ENCODE assay signal across 8 cellular contexts in the genomic region with DNA sequence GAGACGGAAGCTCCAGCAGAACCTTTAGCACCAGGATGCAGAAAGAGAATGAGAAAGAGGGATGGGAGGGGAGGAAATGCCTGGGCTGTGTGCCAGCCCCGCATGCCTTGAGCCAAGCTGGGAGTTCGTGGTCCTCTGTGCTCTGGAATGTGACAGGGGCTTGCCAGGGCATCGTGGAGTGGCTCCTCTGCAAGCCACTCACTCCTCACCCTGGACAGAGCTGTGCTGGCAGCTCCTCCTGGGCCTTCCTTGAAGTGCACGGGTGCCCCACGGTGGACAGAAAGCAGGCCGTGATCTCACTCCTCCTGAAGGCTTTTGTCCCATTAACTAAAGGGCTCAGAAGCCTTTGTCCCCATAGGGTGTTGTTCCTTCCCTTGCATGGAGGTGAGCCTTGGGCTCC. TPM values are rescaled to one million over a fixed set of nuclear protein-coding genes. Genes with fewer than 3 reads are reported as not detected.
DNase-seq lines count a peak whose midpoint lies in the region; ATAC-seq and TF ChIP-seq lines count a peak whose summit lies in the region.

No MANE protein-coding gene starts in this region.

- H3K27ac Mint-ChIP-seq in MCF 10A (ENCODE audit: low read depth, unreplicated experiment), result no peak overlapping the region

- H3K27ac ChIP-seq in thoracic aorta, result peak overlapping the region; percentile 39 to 62

- TF ChIP-seq CTCF in LNCAP (IDR thresholded peaks at IDR 0.05) (peak; percentile 55; the same call in 1 of the 2 replicates), MCF 10A (IDR thresholded peaks at IDR 0.05; ENCODE audit: unreplicated experiment) (peak; percentile 48), thoracic aorta (IDR thresholded peaks at IDR 0.05) (peak; percentile 80)

- CTCF ChIA-PET in MCF 10A (lab: Yijun Ruan, JAX), result interaction anchor here (0.6 to 3.0 kb wide), 12 partner anchors 26 to 385 kb away, joined by 3 to 19 read pairs (median 4); no protein-coding TSS in a partner anchor

- H3K36me3 Mint-ChIP-seq in MCF 10A (ENCODE audit: insufficient read depth, unreplicated experiment), result peaks cover 5% of the 10 kb centered on the region

- POLR2A ChIA-PET in MCF 10A (lab: Yijun Ruan, JAX), result interaction anchor here (0.6 kb wide), 1 partner anchor 53 kb away, joined by 3 read pairs; a partner anchor contains a TSS

- H3K27me3 Mint-ChIP-seq in MCF 10A (ENCODE audit: insufficient read depth, unreplicated experiment), result peaks cover 67% of the 10 kb centered on the region

- no peak overlapping the region for H3K4me3 Mint-ChIP-seq in MCF 10A (ENCODE audit: unreplicated experiment)

- no peaks in the 10 kb centered on the region for H3K27me3 ChIP-seq in thoracic aorta (replicated peaks; ENCODE audit: insufficient read depth)

- intact Hi-C loops in MCF 10A (cut with micrococcal nuclease), result loop anchor here (1.0 to 5.0 kb wide), 3 partner anchors 47 to 168 kb away; no protein-coding TSS in a partner anchor
- intact Hi-C loops in left colon (cut with DNase I, micrococcal nuclease), result loop anchor here in 1 of 2 donors (2.0 to 5.0 kb wide), 2 partner anchors 100 to 168 kb away; no protein-coding TSS in a partner anchor

- no peaks in the 10 kb centered on the region for H3K9me3 ChIP-seq in thoracic aorta

- peaks cover 7% of the 10 kb centered on the region for H3K9me3 Mint-ChIP-seq in MCF 10A (ENCODE audit: unreplicated experiment)

- DNase-seq in DMS53 treated with DMSO at 0.1 percent for 48 hours (lab: John Stamatoyannopoulos, UW; ENCODE audit: unreplicated experiment) (peak; percentile 33), MCF 10A (ENCODE audit: unreplicated experiment) (peak; percentile 61), left colon (peak; percentile 80 to 81), thoracic aorta (ENCODE audit: low spot score) (no peak)
- no peak for DNase-seq in activated naive CD4-positive, alpha-beta T cell (lab: John Stamatoyannopoulos, UW)

- BruUV-seq in MCF 10A (replicated peaks; lab: Mats Ljungman, UMichigan), result no TSS peak

- no peaks in the 10 kb centered on the region for H3K36me3 ChIP-seq in thoracic aorta

- no peak overlapping the region for H3K4me3 ChIP-seq in thoracic aorta

- H3K4me1 Mint-ChIP-seq in MCF 10A (ENCODE audit: insufficient read depth, unreplicated experiment), result no peaks in the 10 kb centered on the region

- H3K4me1 ChIP-seq in thoracic aorta (ENCODE audit: control insufficient read depth in 1 of 2, low read depth in 2 of 2), result peaks cover 7 to 21% of the 10 kb centered on the region in 2 donors

- ATAC-seq in left colon, result peak; percentile 94
- ATAC-seq in thoracic aorta (ENCODE audit: insufficient number of reproducible peaks, low FRiP score, low read depth), result peak; percentile 40
- no peak for ATAC-seq in HG03571 (IDR thresholded peaks at IDR 0.05; ENCODE audit: unreplicated experiment)
- ATAC-seq in GM18519 (IDR thresholded peaks at IDR 0.05; ENCODE audit: low FRiP score, unreplicated experiment), result no peak

RNA-seq across cellular contexts. Expression of a gene that starts 34.8 kb away (rescaled TPM):
- not detected in 2 replicates for total RNA-seq in MCF 10A (2022)
- total RNA-seq in left colon, result 10 to 100 TPM in 1 of 2 donors, 1 to 10 TPM in 1; 6.6 to 19.7 TPM
- 100 to 1,000 TPM; 232 to 244 TPM for total RNA-seq in thoracic aorta

RNA-seq across cellular contexts. Expression of a gene that starts 53.2 kb away (rescaled TPM):
- total RNA-seq in MCF 10A (2022), result not detected in 2 replicates
- total RNA-seq in left colon, result not detected
- not detected for total RNA-seq in thoracic aorta

Comparison
In these comparisons a context has a peak if more than half of its experiments do, and no peak if none do; other contexts are left out.
1. DNase-seq: peak in DMS53 treated with DMSO at 0.1 percent for 48 hours (single experiment), MCF 10A (single experiment) and left colon (2 of 2); none in thoracic aorta (single experiment) and activated naive CD4-positive, alpha-beta T cell (0 of 4).
2. ATAC-seq: peak in left colon (single experiment) and thoracic aorta (single experiment); none in HG03571 (single experiment) and GM18519 (single experiment).
3. RNA of a gene that starts 34.8 kb away (total RNA-seq): 232 to 244 TPM in thoracic aorta; 6.6 to 19.7 TPM in left colon and not detected in MCF 10A; every median in the first group is over 10 times any median in the second.
4. Peak in every context shown above with its lines, with median percentiles within 50 percentile points of each other: CTCF ChIP-seq.